ENCODE assay signal across 25 cellular contexts in genomic region chr2:20862850-20863249, GRCh38.
"Had no signal": no experiment of that assay in that cellular context is flagged by ENCODE, and none has a peak within 500 bp of the region (broad histone marks: within the 10 kb centered on the region; RNA-seq: fewer than 3 reads in every experiment).

No MANE protein-coding gene starts in this region.

- H3K4me2 ChIP-seq: hepatocyte had no signal

- DNase-seq: dermis blood vessel endothelial cell; dorsolateral prefrontal cortex; effector CD4-positive, alpha-beta T cell; effector memory CD4-positive, alpha-beta T cell; foreskin keratinocyte; heart left ventricle; hypothalamus; immature natural killer cell; islet precursor cell; kidney; kidney glomerular epithelial cell; left colon; left ventricle myocardium superior; lower lobe of right lung; mesenchymal stem cell; midbrain; naive thymus-derived CD4-positive, alpha-beta T cell had no signal

- H3K27me3 ChIP-seq: esophagus muscularis mucosa, gastroesophageal sphincter had no signal

- H3K4me1 Mint-ChIP-seq: immature natural killer cell had no signal

- FAIRE-seq: colon, endothelial cell of umbilical vein, frontal cortex, kidney had no signal

- H3K4me3 ChIP-seq: coronary artery, dorsolateral prefrontal cortex, esophagus muscularis mucosa, gastroesophageal sphincter, heart left ventricle, hepatocyte, lower lobe of right lung had no signal

- H3K4me3 Mint-ChIP-seq: immature natural killer cell; naive thymus-derived CD4-positive, alpha-beta T cell had no signal

- H3K36me3 ChIP-seq: esophagus muscularis mucosa, gastroesophageal sphincter, heart left ventricle, lower lobe of right lung had no signal

- H3K4me1 ChIP-seq: esophagus muscularis mucosa, foreskin keratinocyte, gastroesophageal sphincter, heart left ventricle, lower lobe of right lung had no signal

- H3K36me3 Mint-ChIP-seq: immature natural killer cell; naive thymus-derived CD4-positive, alpha-beta T cell had no signal

- H3K27ac Mint-ChIP-seq: immature natural killer cell; naive thymus-derived CD4-positive, alpha-beta T cell had no signal

- H3K27ac ChIP-seq: coronary artery, dorsolateral prefrontal cortex, esophagus muscularis mucosa, foreskin keratinocyte, gastroesophageal sphincter, heart left ventricle, hepatocyte, lower lobe of right lung had no signal

- ATAC-seq: foreskin keratinocyte; gastroesophageal sphincter; heart left ventricle; left colon; left lobe of liver; left ventricle myocardium superior; lower lobe of right lung; naive thymus-derived CD4-positive, alpha-beta T cell had no signal

- H3K9me3 ChIP-seq: lower lobe of right lung had no signal
